Comparison of ENCODE assay signal across 8 cellular contexts in genomic region chr16:31201511-31202401, GRCh38. TPM values are rescaled to one million over a fixed set of nuclear protein-coding genes. Genes with fewer than 3 reads are reported as not detected.
DNase-seq lines count a peak whose midpoint lies in the region; FAIRE-seq and TF ChIP-seq lines count a peak whose summit lies in the region.

No MANE protein-coding gene starts in this region.

- H3K79me2 ChIP-seq in OCI-LY3 (ENCODE audit: low read length), result no peaks in the 10 kb centered on the region

- DNase-seq in GM12891 (ENCODE audit: insufficient read length, low spot score) (peak; percentile 73), HFF-Myc (ENCODE audit: extremely low read depth, low read depth) (no peak), astrocyte of the hippocampus (ENCODE audit: low read depth, low spot score) (peak; percentile 39), iPS-NIHi11 (ENCODE audit: low spot score) (peak; percentile 57), NCI-H1092 treated with DMSO at 0.1 percent for 48 hours (lab: John Stamatoyannopoulos, UW) (no peak), foreskin melanocyte (no peak)

- H3K4me3 ChIP-seq in HFF-Myc (replicated peaks; ENCODE audit: low read depth, low read length), result peak overlapping the region; percentile 52
- peak overlapping the region; percentile 94 for H3K4me3 ChIP-seq in OCI-LY3 (ENCODE audit: low read length)
- H3K4me3 ChIP-seq in skin epidermis, result peak overlapping the region; percentile 64 to 85 (median 71)

- H3K9me3 ChIP-seq in OCI-LY3 (ENCODE audit: insufficient read depth, low read length), result no peaks in the 10 kb centered on the region

- no peak for TF ChIP-seq CTCF in HFF-Myc (IDR thresholded peaks at IDR 0.05; ENCODE audit: low read depth, low read length, missing control alignments)
- no peak for TF ChIP-seq CTCF in OCI-LY3 (IDR thresholded peaks at IDR 0.05; ENCODE audit: low read depth, low read length)

- H3K27me3 ChIP-seq in OCI-LY3 (ENCODE audit: low read depth, low read length), result no peaks in the 10 kb centered on the region

- H3K4me1 ChIP-seq in OCI-LY3 (ENCODE audit: low read length), result peaks cover 27% of the 10 kb centered on the region

- no peak for FAIRE-seq in GM12891 (lab: Jason Lieb, UNC)

- no peak overlapping the region for H2AFZ ChIP-seq in OCI-LY3 (ENCODE audit: low read depth, low read length)

- H3K4me2 ChIP-seq in OCI-LY3 (ENCODE audit: low read length), result peak overlapping the region; percentile 98

- peak overlapping the region; percentile 93 for H3K9ac ChIP-seq in OCI-LY3 (ENCODE audit: low read length)

- peaks cover 6% of the 10 kb centered on the region for H3K36me3 ChIP-seq in OCI-LY3 (replicated peaks; ENCODE audit: low read depth, low read length)

- TF ChIP-seq POLR2A in GM12891 (IDR thresholded peaks at IDR 0.05; ENCODE audit: low read depth, low read length), result no peak; the same call in none of the 2 replicates

- H4K20me1 ChIP-seq in OCI-LY3 (ENCODE audit: insufficient read depth, low read length), result peaks cover 26% of the 10 kb centered on the region

- H3K27ac ChIP-seq in OCI-LY3 (ENCODE audit: low read length) (peak overlapping the region; percentile 62), skin epidermis (peak overlapping the region; percentile 8 to 96 (median 86))

TF ChIP-seq in GM12891, 5 proteins besides CTCF, POLR2A, EP300 and RAD21:
- TF ChIP-seq SPI1 (IDR thresholded peaks at IDR 0.05; ENCODE audit: low read depth, low read length) (peak; percentile 81), POU2F2 (IDR thresholded peaks at IDR 0.05; ENCODE audit: low read depth, low read length) (no peak), TAF1 (IDR thresholded peaks at IDR 0.05; ENCODE audit: low read depth, low read length) (no peak), POLR2AphosphoS5 (IDR thresholded peaks at IDR 0.05; ENCODE audit: low read depth, low read length) (peak; percentile 60), PAX5 (IDR thresholded peaks at IDR 0.05; ENCODE audit: insufficient read depth, low read length, severe bottlenecking) (no peak)

RNA-seq across cellular contexts. Expression of gene PYCARD, which starts 0.8 kb away (rescaled TPM):
- 45.9 TPM for polyA plus RNA-seq in GM12891 (2012; ENCODE audit: low read depth, missing spikeins)

RNA-seq across cellular contexts. Expression of gene TRIM72, which starts 12.2 kb away (rescaled TPM):
- 0.01 TPM for polyA plus RNA-seq in GM12891 (2012; ENCODE audit: low read depth, missing spikeins)

RNA-seq across cellular contexts. Expression of gene PYDC1, which starts 15.2 kb away (rescaled TPM):
- not detected for polyA plus RNA-seq in GM12891 (2012; ENCODE audit: low read depth, missing spikeins)

RNA-seq across cellular contexts. Expression of gene FUS, which starts 21.8 kb away (rescaled TPM):
- polyA plus RNA-seq in GM12891 (2012; ENCODE audit: low read depth, missing spikeins), result 528 TPM

RNA-seq across cellular contexts. Expression of gene PRSS36, which starts 51.9 kb away (rescaled TPM):
- 0.35 TPM for polyA plus RNA-seq in GM12891 (2012; ENCODE audit: low read depth, missing spikeins)

Comparison
In these comparisons a context has a peak if more than half of its experiments do, and no peak if none do; other contexts are left out.
1. DNase-seq: peak in GM12891 (single experiment), astrocyte of the hippocampus (single experiment) and iPS-NIHi11 (single experiment); none in HFF-Myc (single experiment), NCI-H1092 treated with DMSO at 0.1 percent for 48 hours (single experiment) and foreskin melanocyte (single experiment).
2. Peak in every context shown above with its lines, with median percentiles within 50 percentile points of each other: H3K4me3 ChIP-seq.